ENCODE assay signal across 1 cellular context in the genomic region with DNA sequence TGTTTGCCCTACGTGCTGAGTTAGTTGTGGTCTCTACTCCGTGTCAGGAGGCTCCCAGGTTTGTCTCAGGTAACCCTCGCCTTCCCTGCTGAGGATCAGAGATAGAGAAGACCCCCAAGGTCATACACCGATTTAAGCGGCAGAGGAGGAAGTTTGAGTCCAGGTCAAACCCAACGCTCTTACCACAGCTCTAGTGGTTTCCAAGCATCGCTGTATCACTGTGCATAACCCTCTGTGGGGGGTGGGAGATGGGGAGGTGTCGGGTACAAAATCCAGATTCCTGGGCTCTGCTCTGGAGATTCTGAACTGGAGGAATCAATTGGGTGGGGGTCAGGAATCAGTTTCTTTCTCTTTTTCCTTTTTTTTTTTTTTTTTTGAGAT.
TF ChIP-seq lines count a peak whose summit lies in the region.

No MANE protein-coding gene starts in this region.

TF ChIP-seq in HepG2, 621 proteins besides CTCF, POLR2A, EP300 and RAD21:
- TF ChIP-seq NFYB (CRISPR knock-in tag; IDR thresholded peaks at IDR 0.05) = no peak
- no peak for TF ChIP-seq ZNF749 (CRISPR knock-in tag; IDR thresholded peaks at IDR 0.05; ENCODE audit: borderline replicate concordance)
- TF ChIP-seq ZBTB20 (CRISPR knock-in tag; IDR thresholded peaks at IDR 0.05; ENCODE audit: borderline replicate concordance, low read depth) = no peak
- TF ChIP-seq, protein P1, sequence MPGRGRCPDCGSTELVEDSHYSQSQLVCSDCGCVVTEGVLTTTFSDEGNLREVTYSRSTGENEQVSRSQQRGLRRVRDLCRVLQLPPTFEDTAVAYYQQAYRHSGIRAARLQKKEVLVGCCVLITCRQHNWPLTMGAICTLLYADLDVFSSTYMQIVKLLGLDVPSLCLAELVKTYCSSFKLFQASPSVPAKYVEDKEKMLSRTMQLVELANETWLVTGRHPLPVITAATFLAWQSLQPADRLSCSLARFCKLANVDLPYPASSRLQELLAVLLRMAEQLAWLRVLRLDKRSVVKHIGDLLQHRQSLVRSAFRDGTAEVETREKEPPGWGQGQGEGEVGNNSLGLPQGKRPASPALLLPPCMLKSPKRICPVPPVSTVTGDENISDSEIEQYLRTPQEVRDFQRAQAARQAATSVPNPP (CRISPR knock-in tag; IDR thresholded peaks at IDR 0.05) = no peak
- TF ChIP-seq ZNF570 (CRISPR knock-in tag; IDR thresholded peaks at IDR 0.05; ENCODE audit: borderline replicate concordance) = no peak
- TF ChIP-seq TAF1 (CRISPR knock-in tag; IDR thresholded peaks at IDR 0.05) = no peak
- no peak for TF ChIP-seq KLF11 (CRISPR knock-in tag; IDR thresholded peaks at IDR 0.05)
- TF ChIP-seq, protein P2, sequence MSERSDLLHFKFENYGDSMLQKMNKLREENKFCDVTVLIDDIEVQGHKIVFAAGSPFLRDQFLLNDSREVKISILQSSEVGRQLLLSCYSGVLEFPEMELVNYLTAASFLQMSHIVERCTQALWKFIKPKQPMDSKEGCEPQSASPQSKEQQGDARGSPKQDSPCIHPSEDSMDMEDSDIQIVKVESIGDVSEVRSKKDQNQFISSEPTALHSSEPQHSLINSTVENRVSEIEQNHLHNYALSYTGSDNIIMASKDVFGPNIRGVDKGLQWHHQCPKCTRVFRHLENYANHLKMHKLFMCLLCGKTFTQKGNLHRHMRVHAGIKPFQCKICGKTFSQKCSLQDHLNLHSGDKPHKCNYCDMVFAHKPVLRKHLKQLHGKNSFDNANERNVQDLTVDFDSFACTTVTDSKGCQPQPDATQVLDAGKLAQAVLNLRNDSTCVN (CRISPR knock-in tag; IDR thresholded peaks at IDR 0.05; ENCODE audit: borderline replicate concordance) = no peak
- TF ChIP-seq SMARCC2 (IDR thresholded peaks at IDR 0.05) = no peak
- TF ChIP-seq NCOR1 (IDR thresholded peaks at IDR 0.05; ENCODE audit: borderline replicate concordance, low read length) = no peak
- no peak for TF ChIP-seq TBX3 (IDR thresholded peaks at IDR 0.05; ENCODE audit: borderline replicate concordance)
- TF ChIP-seq MIXL1 (CRISPR knock-in tag; IDR thresholded peaks at IDR 0.05) = no peak
- no peak for TF ChIP-seq ZSCAN25 (CRISPR knock-in tag; IDR thresholded peaks at IDR 0.05)
